18 cellular contexts compared by ENCODE assay signal in genomic region chrX:80184854-80185253, GRCh38.
DNase-seq lines count a peak whose midpoint lies in the region; ATAC-seq and TF ChIP-seq lines count a peak whose summit lies in the region.
"Had no signal": no experiment of that assay in that cellular context is flagged by ENCODE, and none has a peak within 500 bp of the region (broad histone marks: within the 10 kb centered on the region; RNA-seq: fewer than 3 reads in every experiment).

No MANE protein-coding gene starts in this region.

- CTCF ChIA-PET in OCI-LY7 (lab: Charles Lee; ENCODE audit: unreplicated experiment) (no interaction called here), WTC11 (lab: Charles Lee) (no interaction called here)

- no peaks in the 10 kb centered on the region for H3K36me3 Mint-ChIP-seq in type B pancreatic cell
- H3K36me3 Mint-ChIP-seq in WTC11: no peaks in the 10 kb centered on the region
- H3K36me3 Mint-ChIP-seq: CD4-positive, CD25-positive, alpha-beta regulatory T cell had no signal

- no peak overlapping the region for H3K4me2 ChIP-seq in OCI-LY7 (ENCODE audit: low read length)
- H3K4me2 ChIP-seq: BLaER1 had no signal

- intact Hi-C loops in OCI-LY7 (cut with micrococcal nuclease; ENCODE audit: unreplicated experiment) (no loop called here), testis (cut with DNase I; ENCODE audit: low total_unique reads) (no loop called here)

- H3K9me2 ChIP-seq in OCI-LY7 (ENCODE audit: insufficient read depth, low read length): no peaks in the 10 kb centered on the region

- H3K27ac Mint-ChIP-seq in type B pancreatic cell (no peak overlapping the region), WTC11 (no peak overlapping the region)
- H3K27ac Mint-ChIP-seq: CD4-positive, CD25-positive, alpha-beta regulatory T cell had no signal

- no peak for TF ChIP-seq POLR2A in testis (IDR thresholded peaks at IDR 0.05)

- DNase-seq in DMS53 (lab: John Stamatoyannopoulos, UW) (peak; percentile 7), DMS53 treated with DMSO at 0.1 percent for 48 hours (lab: John Stamatoyannopoulos, UW; ENCODE audit: unreplicated experiment) (no peak), RKO (ENCODE audit: low spot score) (peak; percentile 11), fibroblast of the aortic adventitia (ENCODE audit: low read depth) (no peak), type B pancreatic cell (ENCODE audit: extremely low spot score, unreplicated experiment) (no peak), OCI-LY7 (ENCODE audit: low spot score) (no peak), WTC11 (ENCODE audit: low spot score) (no peak), testis (no peak)
- DNase-seq: AML-193; Calu3; CD4-positive, CD25-positive, alpha-beta regulatory T cell; DMS 273 treated with DMSO at 0.1 percent for 48 hours; DMS79 treated with DMSO at 0.1 percent for 48 hours; EL; GM23248 had no signal

- WGBS in testis, 2 donors: 79 to 82% methylated on average over 2 of the region's 2 CpGs

- TF ChIP-seq CTCF in fibroblast of the aortic adventitia (IDR thresholded peaks at IDR 0.05; ENCODE audit: insufficient read depth, low read length) (peak; percentile 8), type B pancreatic cell (conservative IDR thresholded peaks at IDR 0.05) (peak; percentile 50), OCI-LY7 (conservative IDR thresholded peaks at IDR 0.05; ENCODE audit: low read length) (no peak), WTC11 (IDR thresholded peaks at IDR 0.05) (no peak), testis (IDR thresholded peaks at IDR 0.05) (no peak)

- H3K4me1 Mint-ChIP-seq in type B pancreatic cell (ENCODE audit: unreplicated experiment) (no peaks in the 10 kb centered on the region), WTC11 (no peaks in the 10 kb centered on the region)
- H3K4me1 Mint-ChIP-seq: CD4-positive, CD25-positive, alpha-beta regulatory T cell had no signal

- H3K27me3 ChIP-seq in testis: no peaks in the 10 kb centered on the region

- no peaks in the 10 kb centered on the region for H3K36me3 ChIP-seq in OCI-LY7 (ENCODE audit: insufficient read depth, low read length)
- H3K36me3 ChIP-seq in testis (ENCODE audit: low read depth, missing control alignments): no peaks in the 10 kb centered on the region
- H3K36me3 ChIP-seq: BLaER1 had no signal

- H3K9me3 ChIP-seq in OCI-LY7 (ENCODE audit: low read length): no peaks in the 10 kb centered on the region
- H3K9me3 ChIP-seq in testis: no peaks in the 10 kb centered on the region
- H3K9me3 ChIP-seq: BLaER1 had no signal

- H3K4me1 ChIP-seq in OCI-LY7 (ENCODE audit: insufficient read depth, low read length, poor library complexity, severe bottlenecking) (no peaks in the 10 kb centered on the region), testis (no peaks in the 10 kb centered on the region)
- H3K4me1 ChIP-seq: BLaER1 had no signal

- no peak overlapping the region for H2AFZ ChIP-seq in OCI-LY7 (ENCODE audit: low read length)
- H2AFZ ChIP-seq: GM23248 had no signal

- POLR2A ChIA-PET in OCI-LY7 (lab: Charles Lee): no interaction called here
- POLR2A ChIA-PET in WTC11 (lab: Charles Lee): no interaction called here

- H3K27me3 Mint-ChIP-seq in type B pancreatic cell (no peaks in the 10 kb centered on the region), WTC11 (ENCODE audit: low read depth) (no peaks in the 10 kb centered on the region)
- H3K27me3 Mint-ChIP-seq: CD4-positive, CD25-positive, alpha-beta regulatory T cell had no signal

- H3K4me3 ChIP-seq in fibroblast of the aortic adventitia (ENCODE audit: low read depth, low read length): no peak overlapping the region
- H3K4me3 ChIP-seq in OCI-LY7 (ENCODE audit: low read depth, low read length, poor library complexity, severe bottlenecking): no peak overlapping the region
- no peak overlapping the region for H3K4me3 ChIP-seq in testis
- H3K4me3 ChIP-seq: BLaER1, GM23248 had no signal

- H3K9me3 Mint-ChIP-seq in type B pancreatic cell (no peaks in the 10 kb centered on the region), WTC11 (0 out of 2 replicates have a peak, but pooled peaks cover 7% of the 10 kb centered on the region)

- no peaks in the 10 kb centered on the region for H3K79me2 ChIP-seq in OCI-LY7 (ENCODE audit: insufficient read depth, low read depth, low read length)

- no TSS peak for BruUV-seq in OCI-LY7 (replicated peaks; lab: Mats Ljungman, UMichigan)

- H4K20me1 ChIP-seq in OCI-LY7 (ENCODE audit: insufficient read depth, low read length): no peaks in the 10 kb centered on the region
- H4K20me1 ChIP-seq: BLaER1 had no signal

- H3K4me3 Mint-ChIP-seq in type B pancreatic cell: no peak overlapping the region
- no peak overlapping the region for H3K4me3 Mint-ChIP-seq in WTC11
- H3K4me3 Mint-ChIP-seq: CD4-positive, CD25-positive, alpha-beta regulatory T cell had no signal

- H3K27ac ChIP-seq in OCI-LY7 (ENCODE audit: low read depth, low read length, poor library complexity, severe bottlenecking): no peak overlapping the region
- H3K27ac ChIP-seq in testis: no peak overlapping the region
- H3K27ac ChIP-seq: 22Rv1, BLaER1, GM23248 had no signal

- no peak for ATAC-seq in WTC11
- ATAC-seq: HCT116 had no signal

TF ChIP-seq in WTC11, 78 proteins besides CTCF, POLR2A, EP300 and RAD21 (continues in another document):
- TF ChIP-seq EMX1 (CRISPR knock-in tag; IDR thresholded peaks at IDR 0.05) (no peak), TEAD4 (CRISPR knock-in tag; IDR thresholded peaks at IDR 0.05) (no peak), ATF1 (CRISPR knock-in tag; IDR thresholded peaks at IDR 0.05) (no peak), ZNF425 (CRISPR knock-in tag; conservative IDR thresholded peaks at IDR 0.05) (no peak), CBFB (CRISPR knock-in tag; IDR thresholded peaks at IDR 0.05; ENCODE audit: low read depth) (no peak), AFF4 (CRISPR knock-in tag; IDR thresholded peaks at IDR 0.05; ENCODE audit: borderline replicate concordance) (no peak), IRF1 (CRISPR knock-in tag; IDR thresholded peaks at IDR 0.05) (no peak), CDX4 (CRISPR knock-in tag; IDR thresholded peaks at IDR 0.05; ENCODE audit: borderline replicate concordance) (no peak), ATF3 (CRISPR knock-in tag; conservative IDR thresholded peaks at IDR 0.05) (no peak), NR3C1 (CRISPR knock-in tag; conservative IDR thresholded peaks at IDR 0.05; ENCODE audit: low read depth) (no peak), HMGA2 (CRISPR knock-in tag; IDR thresholded peaks at IDR 0.05) (no peak)

Comparison
In these comparisons a context has a peak if more than half of its experiments do, and no peak if none do; other contexts are left out.
1. DNase-seq: peak in DMS53 (single experiment) and RKO (single experiment); none in DMS53 treated with DMSO at 0.1 percent for 48 hours (single experiment), fibroblast of the aortic adventitia (single experiment), type B pancreatic cell (single experiment), OCI-LY7 (single experiment), WTC11 (single experiment) and testis (single experiment).
2. CTCF ChIP-seq: peak in fibroblast of the aortic adventitia (single experiment) and type B pancreatic cell (single experiment); none in OCI-LY7 (single experiment), WTC11 (single experiment) and testis (0 of 3).